8 cellular contexts compared by ENCODE assay signal in genomic region chr2:241803387-241804325, GRCh38. TPM values are rescaled to one million over a fixed set of nuclear protein-coding genes. Genes with fewer than 3 reads are reported as not detected.
DNase-seq lines count a peak whose midpoint lies in the region; ATAC-seq, FAIRE-seq and TF ChIP-seq lines count a peak whose summit lies in the region.

No MANE protein-coding gene starts in this region.

- peaks cover 9% of the 10 kb centered on the region for H3K4me1 Mint-ChIP-seq in CD8-positive, alpha-beta T cell (ENCODE audit: low read depth)

- no peaks in the 10 kb centered on the region for H3K36me3 ChIP-seq in CD8-positive, alpha-beta T cell (ENCODE audit: insufficient read depth, low read length)
- no peaks in the 10 kb centered on the region for H3K36me3 ChIP-seq in H7 (replicated peaks; ENCODE audit: control insufficient read depth, insufficient read depth, low read length)
- no peaks in the 10 kb centered on the region for H3K36me3 ChIP-seq in kidney (ENCODE audit: control insufficient read depth in 1 of 2, insufficient read depth in 2 of 2, low read length in 2 of 2)

- H3K9ac ChIP-seq in kidney (ENCODE audit: low read length in 2 of 2), result no peak overlapping the region

- peaks cover 4% of the 10 kb centered on the region for H3K27me3 Mint-ChIP-seq in CD8-positive, alpha-beta T cell (ENCODE audit: low read depth)

- H3K9me3 Mint-ChIP-seq in CD8-positive, alpha-beta T cell, result no peaks in the 10 kb centered on the region

- H3K27ac Mint-ChIP-seq in CD8-positive, alpha-beta T cell, result no peak overlapping the region

- peak overlapping the region; percentile 27 for H3K27ac ChIP-seq in CD8-positive, alpha-beta T cell (ENCODE audit: low read depth, low read length)
- H3K27ac ChIP-seq in kidney (ENCODE audit: low read depth in 2 of 2, low read length in 2 of 2), result no peak overlapping the region

- no peak for TF ChIP-seq CTCF in CD8-positive, alpha-beta T cell (IDR thresholded peaks at IDR 0.05)
- TF ChIP-seq CTCF in cardiac fibroblast (IDR thresholded peaks at IDR 0.05; ENCODE audit: low read depth, low read length) (no peak), kidney (IDR thresholded peaks at IDR 0.05; ENCODE audit: borderline replicate concordance, extremely low read depth, insufficient read depth) (no peak)

- H3K4me3 Mint-ChIP-seq in CD8-positive, alpha-beta T cell, result peak overlapping the region; percentile 68

- peaks cover 6% of the 10 kb centered on the region for H3K27me3 ChIP-seq in CD8-positive, alpha-beta T cell (ENCODE audit: insufficient read depth, low read length)
- peaks cover 12% of the 10 kb centered on the region; the same call in 1 of the 2 replicates for H3K27me3 ChIP-seq in H7 (ENCODE audit: control insufficient read depth, insufficient read depth, low read length)

- no peaks in the 10 kb centered on the region for H3K9me3 ChIP-seq in CD8-positive, alpha-beta T cell (ENCODE audit: low read length)
- H3K9me3 ChIP-seq in kidney (ENCODE audit: control insufficient read depth in 1 of 2, low read length in 2 of 2), result no peaks in the 10 kb centered on the region

- no peak for FAIRE-seq in kidney (lab: Jason Lieb, UNC)

- H3K4me3 ChIP-seq in CD8-positive, alpha-beta T cell (ENCODE audit: low read depth, low read length), result peak overlapping the region; percentile 67
- H3K4me3 ChIP-seq in H7 (ENCODE audit: insufficient read depth, low read depth, low read length) (peak overlapping the region; percentile 17; the same call in 1 of the 2 replicates), cardiac fibroblast (replicated peaks in 1 of 2; ENCODE audit: low read depth in 2 of 2, low read length in 2 of 2) (peak overlapping the region; percentile 38 to 45), kidney (ENCODE audit: low read length in 2 of 2) (peak overlapping the region in 1 of 2 donors; percentile 51)

- ATAC-seq in CD8-positive, alpha-beta T cell, result peak; percentile 74

- no peaks in the 10 kb centered on the region for H3K36me3 Mint-ChIP-seq in CD8-positive, alpha-beta T cell

- intact Hi-C loops in CD8-positive, alpha-beta T cell (cut with DNase I, micrococcal nuclease), result loop anchor here (1.0 to 5.0 kb wide), 3 partner anchors 64 to 186 kb away; partner anchors contain the start of gene RTP5 (in 1 of the 2)
- intact Hi-C loops in kidney (cut with DNase I), result no loop called here

- DNase-seq in CD8-positive, alpha-beta T cell, result peak in 3 of 7 experiments; percentile 46 to 66 (median 65)
- peak; percentile 64 for DNase-seq in H7
- peak; percentile 51 for DNase-seq in RPMI8226
- DNase-seq in cardiac fibroblast (ENCODE audit: low read depth in 2 of 2), result peak; percentile 53 to 58
- DNase-seq in kidney, result peak; percentile 93
- peak; percentile 47 for DNase-seq in stimulated activated CD4-positive, alpha-beta T cell treated with anti-CD3 and anti-CD28 coated beads, Interleukin-4, amount 100 ng/mL, for 1 hour
- no peak for DNase-seq in hippocampal formation (lab: John Stamatoyannopoulos, UW)
- DNase-seq in NAMALWA (ENCODE audit: low spot score), result no peak

- H3K4me1 ChIP-seq in CD8-positive, alpha-beta T cell (ENCODE audit: insufficient read depth, low read length), result peaks cover 19% of the 10 kb centered on the region
- peaks cover 6 to 16% of the 10 kb centered on the region in 2 donors for H3K4me1 ChIP-seq in kidney (ENCODE audit: control insufficient read depth in 1 of 2, insufficient read depth in 1 of 2, low read depth in 1 of 2, low read length in 2 of 2)

- CTCF ChIA-PET in CD8-positive, alpha-beta T cell (lab: Charles Lee), result interaction anchor here (2.1 kb wide), 1 partner anchor 75 kb away, joined by 8 read pairs; no protein-coding TSS in a partner anchor

- POLR2A ChIA-PET in CD8-positive, alpha-beta T cell (lab: Charles Lee), result interaction anchor here (0.6 to 2.8 kb wide), 3 partner anchors 13 to 70 kb away, joined by 4 to 12 read pairs (median 5); partner anchors contain the start of gene D2HGDH

RNA-seq across cellular contexts. Expression of gene NEU4, which starts 5.3 kb away (rescaled TPM):
- total RNA-seq in CD8-positive, alpha-beta T cell, result 1 to 10 TPM; 2.9 to 3.0 TPM
- total RNA-seq in H7 (2014; rRNA removed; shearing (Covaris generic)), result 0.41 TPM in 1 of 2 replicates, not detected in the other
- total RNA-seq in kidney, result 0.76 TPM
- polyA plus RNA-seq in kidney (ENCODE audit: insufficient read depth, low read depth, low replicate concordance), result 2.8 TPM

RNA-seq across cellular contexts. Expression of gene GAL3ST2, which starts 27.0 kb away (rescaled TPM):
- 1 to 10 TPM in 1 of 2 experiments, under 1 TPM in 1; 0.81 to 1.1 TPM for total RNA-seq in CD8-positive, alpha-beta T cell
- 0.14 TPM in 1 of 2 replicates, not detected in the other for total RNA-seq in H7 (2014; rRNA removed; shearing (Covaris generic))
- 0.19 TPM for total RNA-seq in kidney
- polyA plus RNA-seq in kidney (ENCODE audit: insufficient read depth, low read depth, low replicate concordance), result 0.39 TPM

RNA-seq across cellular contexts. Expression of gene PDCD1, which starts 55.0 kb away (rescaled TPM):
- 10 to 100 TPM in 1 of 2 experiments, 1 to 10 TPM in 1; 8.0 to 10.7 TPM for total RNA-seq in CD8-positive, alpha-beta T cell
- 1.0 and 2.8 TPM in 2 replicates for total RNA-seq in H7 (2014; rRNA removed; shearing (Covaris generic))
- 1.6 TPM for total RNA-seq in kidney
- polyA plus RNA-seq in kidney (ENCODE audit: insufficient read depth, low read depth, low replicate concordance), result 0.49 TPM

Comparison
In these comparisons a context has a peak if more than half of its experiments do, and no peak if none do; other contexts are left out.
1. DNase-seq: peak in H7 (single experiment), RPMI8226 (single experiment), cardiac fibroblast (2 of 2), kidney (single experiment) and stimulated activated CD4-positive, alpha-beta T cell treated with anti-CD3 and anti-CD28 coated beads, Interleukin-4, amount 100 ng/mL, for 1 hour (single experiment); none in hippocampal formation (0 of 2) and NAMALWA (single experiment).